Comparison of ENCODE assay signal across 31 cellular contexts in the genomic region with DNA sequence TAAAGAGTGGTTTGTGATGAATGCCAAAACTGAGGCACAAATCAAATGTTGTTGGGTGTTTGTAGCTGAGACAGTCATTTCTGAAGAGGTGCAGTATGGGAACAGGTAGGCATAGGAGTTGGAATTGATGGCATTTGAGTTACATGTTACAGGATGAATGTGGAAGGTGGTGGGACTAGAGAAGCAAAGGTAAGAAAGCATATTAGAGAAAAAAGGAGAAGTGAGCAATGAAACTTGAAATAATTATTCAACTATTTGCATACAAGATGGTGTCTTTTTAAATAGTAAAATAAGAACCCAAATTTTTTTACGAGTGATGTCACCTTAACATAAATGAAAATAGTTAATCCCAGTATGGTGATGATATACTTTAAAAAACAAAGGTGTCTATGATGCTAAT.
"Had no signal": no experiment of that assay in that cellular context is flagged by ENCODE, and none has a peak within 500 bp of the region (broad histone marks: within the 10 kb centered on the region; RNA-seq: fewer than 3 reads in every experiment).

No MANE protein-coding gene starts in this region.

- H3K4me3 Mint-ChIP-seq: activated CD4-positive, alpha-beta T cell treated with anti-CD3 and anti-CD28 coated beads for 36 hours; activated CD4-positive, alpha-beta T cell treated with anti-CD3 and anti-CD28 coated beads, Interleukin-2, amount 10 ng/mL, durations not matched to agents 7 days and 5 days; activated CD8-positive, alpha-beta T cell treated with anti-CD3 and anti-CD28 coated beads for 36 hours; activated naive CD8-positive, alpha-beta T cell treated with anti-CD3 and anti-CD28 coated beads, Interleukin-2, amount 10 ng/mL, durations not matched to agents 7 days and 5 days; activated T-cell treated with anti-CD3 and anti-CD28 coated beads, Interleukin-2, amount 50 U/mL, for 4 hours; activated T-helper 17 cell treated with anti-CD3 and anti-CD28 coated beads, Interleukin-2, amount 50 U/mL, for 72 hours; brain; dendritic cell treated with granulocyte-macrophage colony-stimulating factor and Interleukin-4, amounts not matched to agents 40 ng/mL and 50 ng/mL, for 4 days; endodermal cell; T-helper 17 cell; T-helper 2 cell treated with Interferon-gamma antibody and Interleukin-4, amounts not matched to agents 5 μg/mL and 100 μg/mL, for 36 hours had no signal

- DNase-seq: activated CD4-positive, alpha-beta T cell treated with anti-CD3 and anti-CD28 coated beads for 36 hours; activated CD4-positive, alpha-beta T cell treated with anti-CD3 and anti-CD28 coated beads, Interleukin-2, amount 10 ng/mL, durations not matched to agents 7 days and 5 days; activated CD4-positive, alpha-beta T cell treated with anti-CD3 and anti-CD28 coated beads, Interleukin-2, amount 50 U/mL, for 4 hours; activated CD4-positive, CD25-positive, alpha-beta regulatory T cell; activated CD4-positive, CD25-positive, alpha-beta regulatory T cell treated with anti-CD3 and anti-CD28 coated beads, Interleukin-2, amount 50 U/mL, for 72 hours; activated CD8-positive, alpha-beta memory T cell treated with anti-CD3 and anti-CD28 coated beads for 24 hours; activated CD8-positive, alpha-beta T cell treated with anti-CD3 and anti-CD28 coated beads for 36 hours; activated effector memory CD4-positive, alpha-beta T cell treated with Interleukin-2 at 50 U/mL for 16 hours; activated gamma-delta T cell treated with Interleukin-2 at 50 U/mL for 16 hours; activated naive CD4-positive, alpha-beta T cell treated with anti-CD3 and anti-CD28 coated beads, Interleukin-2, amount 50 U/mL, for 16 hours; activated naive CD4-positive, alpha-beta T cell treated with Interleukin-2 at 50 U/mL for 16 hours; activated naive CD8-positive, alpha-beta T cell treated with anti-CD3 and anti-CD28 coated beads, Interleukin-2, amount 10 ng/mL, durations not matched to agents 7 days and 5 days; activated T-cell treated with anti-CD3 and anti-CD28 coated beads, Interleukin-2, amount 50 U/mL, for 4 hours; central memory CD4-positive, alpha-beta T cell; dorsolateral prefrontal cortex; effector memory CD4-positive, alpha-beta T cell; endodermal cell; foreskin fibroblast; head of caudate nucleus; T-helper 17 cell; T1000 had no signal

- FAIRE-seq: frontal cortex had no signal

- H3K4me1 Mint-ChIP-seq: activated CD4-positive, alpha-beta T cell treated with anti-CD3 and anti-CD28 coated beads for 36 hours; activated T-helper 17 cell treated with anti-CD3 and anti-CD28 coated beads, Interleukin-2, amount 50 U/mL, for 72 hours; brain; endodermal cell had no signal

- H3K4me3 ChIP-seq: ascending aorta, breast epithelium, cardiac muscle cell, coronary artery, dorsolateral prefrontal cortex had no signal

- H3K27ac Mint-ChIP-seq: activated CD4-positive, alpha-beta T cell treated with anti-CD3 and anti-CD28 coated beads for 36 hours; activated CD4-positive, alpha-beta T cell treated with anti-CD3 and anti-CD28 coated beads, Interleukin-2, amount 10 ng/mL, durations not matched to agents 7 days and 5 days; activated CD8-positive, alpha-beta T cell treated with anti-CD3 and anti-CD28 coated beads for 36 hours; activated naive CD8-positive, alpha-beta T cell treated with anti-CD3 and anti-CD28 coated beads, Interleukin-2, amount 10 ng/mL, durations not matched to agents 7 days and 5 days; activated T-helper 17 cell treated with anti-CD3 and anti-CD28 coated beads, Interleukin-2, amount 50 U/mL, for 72 hours; brain; dendritic cell treated with granulocyte-macrophage colony-stimulating factor and Interleukin-4, amounts not matched to agents 40 ng/mL and 50 ng/mL, for 4 days; endodermal cell; T-helper 17 cell; T-helper 2 cell treated with Interferon-gamma antibody and Interleukin-4, amounts not matched to agents 5 μg/mL and 100 μg/mL, for 36 hours had no signal

- H3K27ac ChIP-seq: ascending aorta, breast epithelium, cardiac muscle cell, coronary artery, dorsolateral prefrontal cortex had no signal

- H3K9me3 ChIP-seq: ascending aorta, breast epithelium had no signal

- H3K27me3 Mint-ChIP-seq: activated CD4-positive, alpha-beta T cell treated with anti-CD3 and anti-CD28 coated beads for 36 hours; activated CD4-positive, alpha-beta T cell treated with anti-CD3 and anti-CD28 coated beads, Interleukin-2, amount 10 ng/mL, durations not matched to agents 7 days and 5 days; activated CD8-positive, alpha-beta T cell treated with anti-CD3 and anti-CD28 coated beads for 36 hours; activated naive CD8-positive, alpha-beta T cell treated with anti-CD3 and anti-CD28 coated beads, Interleukin-2, amount 10 ng/mL, durations not matched to agents 7 days and 5 days; activated T-helper 17 cell treated with anti-CD3 and anti-CD28 coated beads, Interleukin-2, amount 50 U/mL, for 72 hours; brain; dendritic cell treated with granulocyte-macrophage colony-stimulating factor and Interleukin-4, amounts not matched to agents 40 ng/mL and 50 ng/mL, for 4 days; T-helper 17 cell had no signal

- H3K27me3 ChIP-seq: ascending aorta, breast epithelium, cardiac muscle cell, dorsolateral prefrontal cortex had no signal

- ATAC-seq: activated CD4-positive, alpha-beta T cell treated with anti-CD3 and anti-CD28 coated beads for 36 hours; activated CD8-positive, alpha-beta T cell treated with anti-CD3 and anti-CD28 coated beads for 36 hours; activated T-cell treated with anti-CD3 and anti-CD28 coated beads, Interleukin-2, amount 50 U/mL, for 4 hours; activated T-helper 17 cell treated with anti-CD3 and anti-CD28 coated beads, Interleukin-2, amount 50 U/mL, for 72 hours; esophagus mucosa; T-helper 17 cell had no signal

- H3K4me1 ChIP-seq: ascending aorta, breast epithelium had no signal
